16 cellular contexts compared by ENCODE assay signal in genomic region chr5:151694035-151694485, GRCh38. TPM values are rescaled to one million over a fixed set of nuclear protein-coding genes. Genes with fewer than 3 reads are reported as not detected.
DNase-seq lines count a peak whose midpoint lies in the region; ATAC-seq and TF ChIP-seq lines count a peak whose summit lies in the region.
"Had no signal": no experiment of that assay in that cellular context is flagged by ENCODE, and none has a peak within 500 bp of the region (broad histone marks: within the 10 kb centered on the region; RNA-seq: fewer than 3 reads in every experiment).

No MANE protein-coding gene starts in this region.

- TF ChIP-seq CTCF in Panc1 (IDR thresholded peaks at IDR 0.05) (no peak), dorsolateral prefrontal cortex (IDR thresholded peaks at IDR 0.05 in 54 of 56, conservative IDR thresholded peaks at IDR 0.05 in 2 of 56; ENCODE audit: low read depth in 1 of 56, partially characterized antibody in 56 of 56) (peak in 3 of 56 donors; percentile 8 to 21 (median 13))

- no peaks in the 10 kb centered on the region for H3K27me3 ChIP-seq in Panc1 (ENCODE audit: control insufficient read depth, insufficient read depth, low read length)
- no peaks in the 10 kb centered on the region for H3K27me3 ChIP-seq in dorsolateral prefrontal cortex
- H3K27me3 ChIP-seq: pancreas, suprapubic skin had no signal

- DNase-seq in Panc1 (ENCODE audit: low read depth, low spot score) (no peak), dorsolateral prefrontal cortex (peak in 9 of 10 donors; percentile 44 to 92 (median 77)), myocyte (ENCODE audit: low read depth) (peak; percentile 88), superior temporal gyrus (ENCODE audit: extremely low spot score) (peak; percentile 93), NCI-H748 (lab: John Stamatoyannopoulos, UW; ENCODE audit: unreplicated experiment) (no peak), NCI-H2029 (lab: John Stamatoyannopoulos, UW) (no peak)
- DNase-seq: activated CD4-positive, alpha-beta T cell treated with anti-CD3 and anti-CD28 coated beads for 4 hours; left cardiac atrium; NCI-H1694; NK-92 treated with Interleukin-12 subunit alpha and Interleukin-12 subunit beta, amount 100 ng/mL, for 24 hours; pancreas; SW 1271 had no signal

- POLR2A ChIA-PET in Panc1 (lab: Charles Lee): no interaction called here

- CTCF ChIA-PET in Panc1 (lab: Charles Lee): interaction anchor here (0.7 kb wide), 1 partner anchor 77 kb away, joined by 7 read pairs; no protein-coding TSS in a partner anchor

- H3K36me3 ChIP-seq in Panc1 (ENCODE audit: control insufficient read depth, insufficient read depth, low read length): no peaks in the 10 kb centered on the region
- H3K36me3 ChIP-seq: HAP-1, pancreas, suprapubic skin had no signal

- BruUV-seq in Panc1 (replicated peaks; lab: Mats Ljungman, UMichigan): no TSS peak

- H3K9me3 ChIP-seq in Panc1 (ENCODE audit: control insufficient read depth, insufficient read depth, low read depth, low read length): no peaks in the 10 kb centered on the region
- H3K9me3 ChIP-seq: HAP-1, pancreas, suprapubic skin had no signal

- intact Hi-C loops in Panc1 (cut with micrococcal nuclease; ENCODE audit: unreplicated experiment) (no loop called here), dorsolateral prefrontal cortex (cut with DNase I) (loop anchor here in 1 of 2 donors (2.0 kb wide), 1 partner anchor 49 kb away; no protein-coding TSS in a partner anchor)

- peaks cover 43% of the 10 kb centered on the region for H3K4me1 ChIP-seq in Panc1 (ENCODE audit: control insufficient read depth, insufficient read depth, low read length)
- H3K4me1 ChIP-seq: HAP-1, pancreas had no signal

- H3K4me3 ChIP-seq in Panc1 (ENCODE audit: low read depth in 2 of 2, low read length in 2 of 2) (no peak overlapping the region), dorsolateral prefrontal cortex (no peak overlapping the region)
- H3K4me3 ChIP-seq: HAP-1, pancreas, suprapubic skin had no signal

- ATAC-seq in Panc1 (no peak), HG03025 (IDR thresholded peaks at IDR 0.05; ENCODE audit: low FRiP score, unreplicated experiment) (no peak), GM21825 (IDR thresholded peaks at IDR 0.05; ENCODE audit: unreplicated experiment) (no peak)
- ATAC-seq: left cardiac atrium, pancreas had no signal

- peak overlapping the region; percentile 72 for H3K27ac ChIP-seq in Panc1 (ENCODE audit: low read length)
- peak overlapping the region in 58 of 59 donors; percentile 68 to 98 (median 91) for H3K27ac ChIP-seq in dorsolateral prefrontal cortex
- H3K27ac ChIP-seq: pancreas, suprapubic skin had no signal

- in situ Hi-C loops in Panc1 (cut with HindIII; ENCODE audit: low pct_unique_long_range_greater_than_20kb, low sequenced_read_pairs): no loop called here

RNA-seq across cellular contexts. Expression of gene SPARC, which starts 7.3 kb away (rescaled TPM):
- total RNA-seq in Panc1 (2021; ENCODE audit: unreplicated experiment): 228 TPM
- 986 TPM for polyA plus RNA-seq in Panc1 (2012; ENCODE audit: insufficient read length)
- 100 to 1,000 TPM; 118 to 878 (median 329) TPM for total RNA-seq in dorsolateral prefrontal cortex
- total RNA-seq in myocyte: 4,412 and 4,598 TPM in 2 replicates
- 20,698 TPM for polyA plus RNA-seq in myocyte (2012)

Comparison
In these comparisons a context has a peak if more than half of its experiments do, and no peak if none do; other contexts are left out.
1. DNase-seq: peak in dorsolateral prefrontal cortex (9 of 10), myocyte (single experiment) and superior temporal gyrus (single experiment); none in Panc1 (single experiment), NCI-H748 (single experiment) and NCI-H2029 (single experiment).